In the genomic region with DNA sequence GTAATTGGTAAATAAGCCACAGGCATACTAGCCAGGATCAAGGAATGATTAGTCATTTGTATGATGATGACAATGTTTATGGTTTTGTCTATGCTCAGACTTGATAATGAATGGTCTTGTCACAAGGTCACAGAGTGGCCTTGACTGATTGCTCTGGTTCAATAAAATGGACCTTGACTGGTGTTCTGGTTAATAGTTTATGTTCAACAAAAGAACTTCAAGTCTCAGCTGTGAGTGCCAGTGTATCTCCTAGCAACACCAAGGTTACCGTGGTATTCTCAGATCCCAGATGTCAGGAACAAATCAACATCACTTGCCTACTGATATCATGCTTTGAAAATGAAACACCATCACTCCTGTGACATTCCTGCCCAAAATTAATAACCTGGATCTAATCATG, we compare ENCODE assay signal across 38 cellular contexts. TPM values are rescaled to one million over a fixed set of nuclear protein-coding genes. Genes with fewer than 3 reads are reported as not detected.
"Had no signal": no experiment of that assay in that cellular context is flagged by ENCODE, and none has a peak within 500 bp of the region (broad histone marks: within the 10 kb centered on the region; RNA-seq: fewer than 3 reads in every experiment).

No MANE protein-coding gene starts in this region.

- H3K27me3 ChIP-seq: ascending aorta, neutrophil, sigmoid colon, thyroid gland, upper lobe of left lung, vagina had no signal

- H3K4me1 Mint-ChIP-seq: activated CD4-positive, alpha-beta T cell treated with anti-CD3 and anti-CD28 coated beads, Interleukin-2, amount 10 ng/mL, durations not matched to agents 24 days and 14 days; activated naive CD4-positive, alpha-beta T cell treated with anti-CD3 and anti-CD28 coated beads, Interleukin-2, amount 10 ng/mL, durations not matched to agents 7 days and 5 days; activated naive CD8-positive, alpha-beta T cell treated with anti-CD3 and anti-CD28 coated beads, Interleukin-2, amount 10 ng/mL, durations not matched to agents 7 days and 5 days; stimulated activated naive B cell treated with anti-CD40 and anti-IgM and Interleukin-4, amounts not matched to agents 10 μg/mL and 1 μg/mL and 100 μg/mL, for 72 hours had no signal

- DNase-seq: activated CD4-positive, alpha-beta memory T cell treated with anti-CD3 and anti-CD28 coated beads for 36 hours; activated CD4-positive, alpha-beta T cell treated with anti-CD3 and anti-CD28 coated beads, Interleukin-2, amount 10 ng/mL, durations not matched to agents 24 days and 14 days; activated CD8-positive, alpha-beta memory T cell treated with anti-CD3 and anti-CD28 coated beads, Interleukin-2, amount 50 U/mL, for 4 hours; activated gamma-delta T cell; activated naive CD4-positive, alpha-beta T cell treated with anti-CD3 and anti-CD28 coated beads, Interleukin-2, amount 10 ng/mL, durations not matched to agents 7 days and 5 days; activated naive CD8-positive, alpha-beta T cell treated with anti-CD3 and anti-CD28 coated beads, Interleukin-2, amount 10 ng/mL, durations not matched to agents 7 days and 5 days; activated T-cell treated with anti-CD3 and anti-CD28 coated beads, Interleukin-2, amount 50 U/mL, for 1 hour; dorsolateral prefrontal cortex; effector memory CD4-positive, alpha-beta T cell; heart left ventricle; left ventricle myocardium superior; mucosa of descending colon; retina; sigmoid colon; stimulated activated CD4-positive, alpha-beta T cell treated with anti-CD3 and anti-CD28 coated beads, Interleukin-2, amount 100 ng/mL, for 24 hours; stimulated activated naive B cell treated with anti-CD40 and anti-IgM and Interleukin-4, amounts not matched to agents 10 μg/mL and 1 μg/mL and 100 μg/mL, for 72 hours; stomach; T1000; thyroid gland; upper lobe of left lung; WERI-Rb-1 had no signal

- H3K27ac ChIP-seq: ascending aorta, coronary artery, dorsolateral prefrontal cortex, heart left ventricle, neutrophil, sigmoid colon, stomach, thyroid gland, upper lobe of left lung, vagina, WERI-Rb-1 had no signal

- H3K36me3 ChIP-seq: ascending aorta, heart left ventricle, neutrophil, sigmoid colon, stomach, thyroid gland, upper lobe of left lung, vagina, WERI-Rb-1 had no signal

- H3K4me3 Mint-ChIP-seq: activated CD4-positive, alpha-beta memory T cell treated with anti-CD3 and anti-CD28 coated beads for 36 hours; activated CD4-positive, alpha-beta T cell treated with anti-CD3 and anti-CD28 coated beads, Interleukin-2, amount 10 ng/mL, durations not matched to agents 24 days and 14 days; activated naive CD4-positive, alpha-beta T cell treated with anti-CD3 and anti-CD28 coated beads, Interleukin-2, amount 10 ng/mL, durations not matched to agents 7 days and 5 days; activated naive CD8-positive, alpha-beta T cell treated with anti-CD3 and anti-CD28 coated beads, Interleukin-2, amount 10 ng/mL, durations not matched to agents 7 days and 5 days; brain; natural killer cell treated with Interleukin-12 subunit alpha and Interleukin-12 subunit beta and Interleukin-15 and Interleukin-18, amount 100 ng/mL, for 72 hours; stimulated activated naive B cell treated with anti-CD40 and anti-IgM and Interleukin-4, amounts not matched to agents 10 μg/mL and 1 μg/mL and 100 μg/mL, for 72 hours; T-helper 1 cell treated with Interleukin-12 subunit alpha and Interleukin-12 subunit beta and Interleukin-4 antibody, amounts not matched to agents 30 μg/mL and 1 μg/mL, for 36 hours had no signal

- H3K4me3 ChIP-seq: ascending aorta, coronary artery, dorsolateral prefrontal cortex, heart left ventricle, mucosa of descending colon, sigmoid colon, smooth muscle cell, stomach, thyroid gland, upper lobe of left lung, vagina had no signal

- H3K9me3 ChIP-seq: ascending aorta, heart left ventricle, mucosa of descending colon, neutrophil, sigmoid colon, stomach, thyroid gland, upper lobe of left lung, vagina had no signal

- H3K27ac Mint-ChIP-seq: activated CD4-positive, alpha-beta memory T cell treated with anti-CD3 and anti-CD28 coated beads for 36 hours; activated CD4-positive, alpha-beta T cell treated with anti-CD3 and anti-CD28 coated beads, Interleukin-2, amount 10 ng/mL, durations not matched to agents 24 days and 14 days; activated naive CD4-positive, alpha-beta T cell treated with anti-CD3 and anti-CD28 coated beads, Interleukin-2, amount 10 ng/mL, durations not matched to agents 7 days and 5 days; activated naive CD8-positive, alpha-beta T cell treated with anti-CD3 and anti-CD28 coated beads, Interleukin-2, amount 10 ng/mL, durations not matched to agents 7 days and 5 days; natural killer cell treated with Interleukin-12 subunit alpha and Interleukin-12 subunit beta and Interleukin-15 and Interleukin-18, amount 100 ng/mL, for 72 hours; stimulated activated naive B cell treated with anti-CD40 and anti-IgM and Interleukin-4, amounts not matched to agents 10 μg/mL and 1 μg/mL and 100 μg/mL, for 72 hours; T-helper 1 cell treated with Interleukin-12 subunit alpha and Interleukin-12 subunit beta and Interleukin-4 antibody, amounts not matched to agents 30 μg/mL and 1 μg/mL, for 36 hours had no signal

- H3K36me3 Mint-ChIP-seq: activated CD4-positive, alpha-beta memory T cell treated with anti-CD3 and anti-CD28 coated beads for 36 hours; activated naive CD4-positive, alpha-beta T cell treated with anti-CD3 and anti-CD28 coated beads, Interleukin-2, amount 10 ng/mL, durations not matched to agents 7 days and 5 days; activated naive CD8-positive, alpha-beta T cell treated with anti-CD3 and anti-CD28 coated beads, Interleukin-2, amount 10 ng/mL, durations not matched to agents 7 days and 5 days; brain; natural killer cell treated with Interleukin-12 subunit alpha and Interleukin-12 subunit beta and Interleukin-15 and Interleukin-18, amount 100 ng/mL, for 72 hours; stimulated activated naive B cell treated with anti-CD40 and anti-IgM and Interleukin-4, amounts not matched to agents 10 μg/mL and 1 μg/mL and 100 μg/mL, for 72 hours had no signal

- H3K4me1 ChIP-seq: ascending aorta, heart left ventricle, sigmoid colon, stomach, thyroid gland, upper lobe of left lung, vagina had no signal

- H3K9me3 Mint-ChIP-seq: activated CD4-positive, alpha-beta memory T cell treated with anti-CD3 and anti-CD28 coated beads for 36 hours; activated CD4-positive, alpha-beta T cell treated with anti-CD3 and anti-CD28 coated beads, Interleukin-2, amount 10 ng/mL, durations not matched to agents 24 days and 14 days; activated naive CD4-positive, alpha-beta T cell treated with anti-CD3 and anti-CD28 coated beads, Interleukin-2, amount 10 ng/mL, durations not matched to agents 7 days and 5 days; activated naive CD8-positive, alpha-beta T cell treated with anti-CD3 and anti-CD28 coated beads, Interleukin-2, amount 10 ng/mL, durations not matched to agents 7 days and 5 days; brain; natural killer cell treated with Interleukin-12 subunit alpha and Interleukin-12 subunit beta and Interleukin-15 and Interleukin-18, amount 100 ng/mL, for 72 hours; stimulated activated naive B cell treated with anti-CD40 and anti-IgM and Interleukin-4, amounts not matched to agents 10 μg/mL and 1 μg/mL and 100 μg/mL, for 72 hours; T-helper 1 cell treated with Interleukin-12 subunit alpha and Interleukin-12 subunit beta and Interleukin-4 antibody, amounts not matched to agents 30 μg/mL and 1 μg/mL, for 36 hours had no signal

RNA-seq across cellular contexts. Expression of a gene that starts 16.3 kb away (rescaled TPM):
- total RNA-seq: activated CD4-positive, alpha-beta memory T cell treated with anti-CD3 and anti-CD28 coated beads for 36 hours; activated CD4-positive, alpha-beta T cell treated with anti-CD3 and anti-CD28 coated beads, Interleukin-2, amount 10 ng/mL, durations not matched to agents 24 days and 14 days; activated CD8-positive, alpha-beta memory T cell treated with anti-CD3 and anti-CD28 coated beads for 36 hours; activated naive CD8-positive, alpha-beta T cell treated with anti-CD3 and anti-CD28 coated beads, Interleukin-2, amount 10 ng/mL, durations not matched to agents 7 days and 5 days; ascending aorta; fibroblast of villous mesenchyme; lung microvascular endothelial cell; myocyte; natural killer cell treated with Interleukin-12 subunit alpha and Interleukin-12 subunit beta and Interleukin-15 and Interleukin-18, amount 100 ng/mL, for 72 hours; osteocyte; vagina had no signal
- polyA plus RNA-seq: heart left ventricle had no signal

RNA-seq across cellular contexts. Expression of a gene that starts 53.5 kb away (rescaled TPM):
- total RNA-seq: activated CD4-positive, alpha-beta memory T cell treated with anti-CD3 and anti-CD28 coated beads for 36 hours; activated CD4-positive, alpha-beta T cell treated with anti-CD3 and anti-CD28 coated beads, Interleukin-2, amount 10 ng/mL, durations not matched to agents 24 days and 14 days; activated CD8-positive, alpha-beta memory T cell treated with anti-CD3 and anti-CD28 coated beads for 36 hours; activated naive CD8-positive, alpha-beta T cell treated with anti-CD3 and anti-CD28 coated beads, Interleukin-2, amount 10 ng/mL, durations not matched to agents 7 days and 5 days; ascending aorta; fibroblast of lung; fibroblast of villous mesenchyme; left ventricle myocardium superior; lung microvascular endothelial cell; mesenteric fat pad; mucosa of descending colon; myocyte; natural killer cell treated with Interleukin-12 subunit alpha and Interleukin-12 subunit beta and Interleukin-15 and Interleukin-18, amount 100 ng/mL, for 72 hours; osteocyte; posterior vena cava; smooth muscle cell; stomach; upper lobe of left lung; vagina had no signal
- polyA plus RNA-seq: esophagus, heart left ventricle, sigmoid colon, smooth muscle cell, stomach had no signal
